1 cellular context compared by ENCODE assay signal in the genomic region with DNA sequence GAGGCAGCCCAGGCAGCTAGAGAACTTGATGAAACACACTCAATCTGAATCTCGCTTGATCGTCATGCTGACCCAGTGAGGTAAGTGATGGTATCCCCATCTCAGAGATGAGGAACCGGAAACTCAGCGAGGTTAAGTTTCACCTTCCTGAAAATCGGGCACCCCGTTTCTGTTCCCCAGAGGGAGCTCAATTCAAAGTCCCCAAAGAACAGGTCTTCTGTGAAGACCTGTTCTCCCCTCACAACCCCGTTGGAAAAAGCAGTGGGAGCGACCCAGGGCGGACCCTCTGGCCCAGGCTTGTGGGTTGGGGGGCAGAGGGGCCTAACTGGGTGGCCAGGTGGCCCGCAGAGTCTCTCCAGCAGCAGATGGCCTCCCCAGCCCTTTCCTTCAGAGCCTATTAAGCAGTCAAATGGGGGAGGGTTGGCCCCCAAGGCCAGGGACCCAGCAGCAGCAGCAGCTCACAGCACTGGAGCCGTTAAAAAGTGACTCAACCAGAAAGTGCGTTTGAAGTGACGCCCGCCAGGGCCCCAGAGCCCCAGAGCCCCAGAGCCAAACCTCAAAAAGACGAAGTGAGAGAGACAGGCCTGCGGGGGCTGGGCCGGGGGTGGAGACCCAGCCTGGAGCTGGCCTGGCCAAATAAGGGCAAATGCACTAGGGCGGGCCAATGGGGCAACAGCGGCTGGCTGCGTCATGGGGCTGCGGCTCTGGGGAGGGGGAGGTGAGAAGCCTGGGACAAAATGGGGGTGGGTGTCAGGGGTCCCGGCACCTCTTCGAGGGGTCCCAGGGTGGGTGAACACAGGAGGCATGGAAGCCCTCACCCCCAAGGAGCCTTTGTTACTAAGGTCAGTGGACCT.
TF ChIP-seq lines count a peak whose summit lies in the region.

No MANE protein-coding gene starts in this region.

TF ChIP-seq in K562, 482 proteins besides CTCF, POLR2A, EP300 and RAD21 (continued from another document and continues in another):
- TF ChIP-seq ILF3 (IDR thresholded peaks at IDR 0.05; ENCODE audit: borderline replicate concordance): no peak
- TF ChIP-seq, protein P1, sequence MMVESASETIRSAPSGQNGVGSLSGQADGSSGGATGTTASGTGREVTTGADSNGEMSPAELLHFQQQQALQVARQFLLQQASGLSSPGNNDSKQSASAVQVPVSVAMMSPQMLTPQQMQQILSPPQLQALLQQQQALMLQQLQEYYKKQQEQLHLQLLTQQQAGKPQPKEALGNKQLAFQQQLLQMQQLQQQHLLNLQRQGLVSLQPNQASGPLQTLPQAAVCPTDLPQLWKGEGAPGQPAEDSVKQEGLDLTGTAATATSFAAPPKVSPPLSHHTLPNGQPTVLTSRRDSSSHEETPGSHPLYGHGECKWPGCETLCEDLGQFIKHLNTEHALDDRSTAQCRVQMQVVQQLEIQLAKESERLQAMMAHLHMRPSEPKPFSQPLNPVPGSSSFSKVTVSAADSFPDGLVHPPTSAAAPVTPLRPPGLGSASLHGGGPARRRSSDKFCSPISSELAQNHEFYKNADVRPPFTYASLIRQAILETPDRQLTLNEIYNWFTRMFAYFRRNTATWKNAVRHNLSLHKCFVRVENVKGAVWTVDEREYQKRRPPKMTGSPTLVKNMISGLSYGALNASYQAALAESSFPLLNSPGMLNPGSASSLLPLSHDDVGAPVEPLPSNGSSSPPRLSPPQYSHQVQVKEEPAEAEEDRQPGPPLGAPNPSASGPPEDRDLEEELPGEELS (CRISPR knock-in tag; IDR thresholded peaks at IDR 0.05; ENCODE audit: borderline replicate concordance): no peak
- TF ChIP-seq NR4A1 (CRISPR knock-in tag; IDR thresholded peaks at IDR 0.05): no peak
- TF ChIP-seq NR4A1 (tag; IDR thresholded peaks at IDR 0.05): no peak
- peak; percentile 50; the same call in 1 of the 2 replicates for TF ChIP-seq MTA3 (IDR thresholded peaks at IDR 0.05; ENCODE audit: borderline replicate concordance)
- TF ChIP-seq, protein P2, sequence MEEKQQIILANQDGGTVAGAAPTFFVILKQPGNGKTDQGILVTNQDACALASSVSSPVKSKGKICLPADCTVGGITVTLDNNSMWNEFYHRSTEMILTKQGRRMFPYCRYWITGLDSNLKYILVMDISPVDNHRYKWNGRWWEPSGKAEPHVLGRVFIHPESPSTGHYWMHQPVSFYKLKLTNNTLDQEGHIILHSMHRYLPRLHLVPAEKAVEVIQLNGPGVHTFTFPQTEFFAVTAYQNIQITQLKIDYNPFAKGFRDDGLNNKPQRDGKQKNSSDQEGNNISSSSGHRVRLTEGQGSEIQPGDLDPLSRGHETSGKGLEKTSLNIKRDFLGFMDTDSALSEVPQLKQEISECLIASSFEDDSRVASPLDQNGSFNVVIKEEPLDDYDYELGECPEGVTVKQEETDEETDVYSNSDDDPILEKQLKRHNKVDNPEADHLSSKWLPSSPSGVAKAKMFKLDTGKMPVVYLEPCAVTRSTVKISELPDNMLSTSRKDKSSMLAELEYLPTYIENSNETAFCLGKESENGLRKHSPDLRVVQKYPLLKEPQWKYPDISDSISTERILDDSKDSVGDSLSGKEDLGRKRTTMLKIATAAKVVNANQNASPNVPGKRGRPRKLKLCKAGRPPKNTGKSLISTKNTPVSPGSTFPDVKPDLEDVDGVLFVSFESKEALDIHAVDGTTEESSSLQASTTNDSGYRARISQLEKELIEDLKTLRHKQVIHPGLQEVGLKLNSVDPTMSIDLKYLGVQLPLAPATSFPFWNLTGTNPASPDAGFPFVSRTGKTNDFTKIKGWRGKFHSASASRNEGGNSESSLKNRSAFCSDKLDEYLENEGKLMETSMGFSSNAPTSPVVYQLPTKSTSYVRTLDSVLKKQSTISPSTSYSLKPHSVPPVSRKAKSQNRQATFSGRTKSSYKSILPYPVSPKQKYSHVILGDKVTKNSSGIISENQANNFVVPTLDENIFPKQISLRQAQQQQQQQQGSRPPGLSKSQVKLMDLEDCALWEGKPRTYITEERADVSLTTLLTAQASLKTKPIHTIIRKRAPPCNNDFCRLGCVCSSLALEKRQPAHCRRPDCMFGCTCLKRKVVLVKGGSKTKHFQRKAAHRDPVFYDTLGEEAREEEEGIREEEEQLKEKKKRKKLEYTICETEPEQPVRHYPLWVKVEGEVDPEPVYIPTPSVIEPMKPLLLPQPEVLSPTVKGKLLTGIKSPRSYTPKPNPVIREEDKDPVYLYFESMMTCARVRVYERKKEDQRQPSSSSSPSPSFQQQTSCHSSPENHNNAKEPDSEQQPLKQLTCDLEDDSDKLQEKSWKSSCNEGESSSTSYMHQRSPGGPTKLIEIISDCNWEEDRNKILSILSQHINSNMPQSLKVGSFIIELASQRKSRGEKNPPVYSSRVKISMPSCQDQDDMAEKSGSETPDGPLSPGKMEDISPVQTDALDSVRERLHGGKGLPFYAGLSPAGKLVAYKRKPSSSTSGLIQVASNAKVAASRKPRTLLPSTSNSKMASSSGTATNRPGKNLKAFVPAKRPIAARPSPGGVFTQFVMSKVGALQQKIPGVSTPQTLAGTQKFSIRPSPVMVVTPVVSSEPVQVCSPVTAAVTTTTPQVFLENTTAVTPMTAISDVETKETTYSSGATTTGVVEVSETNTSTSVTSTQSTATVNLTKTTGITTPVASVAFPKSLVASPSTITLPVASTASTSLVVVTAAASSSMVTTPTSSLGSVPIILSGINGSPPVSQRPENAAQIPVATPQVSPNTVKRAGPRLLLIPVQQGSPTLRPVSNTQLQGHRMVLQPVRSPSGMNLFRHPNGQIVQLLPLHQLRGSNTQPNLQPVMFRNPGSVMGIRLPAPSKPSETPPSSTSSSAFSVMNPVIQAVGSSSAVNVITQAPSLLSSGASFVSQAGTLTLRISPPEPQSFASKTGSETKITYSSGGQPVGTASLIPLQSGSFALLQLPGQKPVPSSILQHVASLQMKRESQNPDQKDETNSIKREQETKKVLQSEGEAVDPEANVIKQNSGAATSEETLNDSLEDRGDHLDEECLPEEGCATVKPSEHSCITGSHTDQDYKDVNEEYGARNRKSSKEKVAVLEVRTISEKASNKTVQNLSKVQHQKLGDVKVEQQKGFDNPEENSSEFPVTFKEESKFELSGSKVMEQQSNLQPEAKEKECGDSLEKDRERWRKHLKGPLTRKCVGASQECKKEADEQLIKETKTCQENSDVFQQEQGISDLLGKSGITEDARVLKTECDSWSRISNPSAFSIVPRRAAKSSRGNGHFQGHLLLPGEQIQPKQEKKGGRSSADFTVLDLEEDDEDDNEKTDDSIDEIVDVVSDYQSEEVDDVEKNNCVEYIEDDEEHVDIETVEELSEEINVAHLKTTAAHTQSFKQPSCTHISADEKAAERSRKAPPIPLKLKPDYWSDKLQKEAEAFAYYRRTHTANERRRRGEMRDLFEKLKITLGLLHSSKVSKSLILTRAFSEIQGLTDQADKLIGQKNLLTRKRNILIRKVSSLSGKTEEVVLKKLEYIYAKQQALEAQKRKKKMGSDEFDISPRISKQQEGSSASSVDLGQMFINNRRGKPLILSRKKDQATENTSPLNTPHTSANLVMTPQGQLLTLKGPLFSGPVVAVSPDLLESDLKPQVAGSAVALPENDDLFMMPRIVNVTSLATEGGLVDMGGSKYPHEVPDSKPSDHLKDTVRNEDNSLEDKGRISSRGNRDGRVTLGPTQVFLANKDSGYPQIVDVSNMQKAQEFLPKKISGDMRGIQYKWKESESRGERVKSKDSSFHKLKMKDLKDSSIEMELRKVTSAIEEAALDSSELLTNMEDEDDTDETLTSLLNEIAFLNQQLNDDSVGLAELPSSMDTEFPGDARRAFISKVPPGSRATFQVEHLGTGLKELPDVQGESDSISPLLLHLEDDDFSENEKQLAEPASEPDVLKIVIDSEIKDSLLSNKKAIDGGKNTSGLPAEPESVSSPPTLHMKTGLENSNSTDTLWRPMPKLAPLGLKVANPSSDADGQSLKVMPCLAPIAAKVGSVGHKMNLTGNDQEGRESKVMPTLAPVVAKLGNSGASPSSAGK (IDR thresholded peaks at IDR 0.05): peak; percentile 51; the same call in 1 of the 2 replicates
- TF ChIP-seq, protein P3, sequence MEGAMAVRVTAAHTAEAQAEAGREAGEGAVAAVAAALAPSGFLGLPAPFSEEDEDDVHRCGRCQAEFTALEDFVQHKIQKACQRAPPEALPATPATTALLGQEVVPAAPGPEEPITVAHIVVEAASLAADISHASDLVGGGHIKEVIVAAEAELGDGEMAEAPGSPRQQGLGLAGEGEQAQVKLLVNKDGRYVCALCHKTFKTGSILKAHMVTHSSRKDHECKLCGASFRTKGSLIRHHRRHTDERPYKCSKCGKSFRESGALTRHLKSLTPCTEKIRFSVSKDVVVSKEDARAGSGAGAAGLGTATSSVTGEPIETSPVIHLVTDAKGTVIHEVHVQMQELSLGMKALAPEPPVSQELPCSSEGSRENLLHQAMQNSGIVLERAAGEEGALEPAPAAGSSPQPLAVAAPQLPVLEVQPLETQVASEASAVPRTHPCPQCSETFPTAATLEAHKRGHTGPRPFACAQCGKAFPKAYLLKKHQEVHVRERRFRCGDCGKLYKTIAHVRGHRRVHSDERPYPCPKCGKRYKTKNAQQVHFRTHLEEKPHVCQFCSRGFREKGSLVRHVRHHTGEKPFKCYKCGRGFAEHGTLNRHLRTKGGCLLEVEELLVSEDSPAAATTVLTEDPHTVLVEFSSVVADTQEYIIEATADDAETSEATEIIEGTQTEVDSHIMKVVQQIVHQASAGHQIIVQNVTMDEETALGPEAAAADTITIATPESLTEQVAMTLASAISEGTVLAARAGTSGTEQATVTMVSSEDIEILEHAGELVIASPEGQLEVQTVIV (CRISPR knock-in tag; IDR thresholded peaks at IDR 0.05; ENCODE audit: borderline replicate concordance): no peak
- TF ChIP-seq POLR3A (IDR thresholded peaks at IDR 0.05; ENCODE audit: borderline replicate concordance, extremely low read depth, insufficient read depth, insufficient read length): no peak
- no peak for TF ChIP-seq ZNF354B (CRISPR knock-in tag; IDR thresholded peaks at IDR 0.05)
- TF ChIP-seq ZFP1 (CRISPR knock-in tag; IDR thresholded peaks at IDR 0.05): no peak
- TF ChIP-seq MCM7 (IDR thresholded peaks at IDR 0.05): no peak
- TF ChIP-seq NFIC (IDR thresholded peaks at IDR 0.05): peak; percentile 23; the same call in 1 of the 2 replicates
- TF ChIP-seq POLR2B (IDR thresholded peaks at IDR 0.05; ENCODE audit: low read depth, partially characterized antibody): peak; percentile 89
- TF ChIP-seq TAL1 (IDR thresholded peaks at IDR 0.05): no peak
- peak; percentile 66 for TF ChIP-seq BRD9 (IDR thresholded peaks at IDR 0.05; ENCODE audit: low read depth, partially characterized antibody)
- TF ChIP-seq STAT5A (IDR thresholded peaks at IDR 0.05; ENCODE audit: borderline replicate concordance, low read length): peak; percentile 21; the same call in 1 of the 2 replicates
- TF ChIP-seq, protein P4, sequence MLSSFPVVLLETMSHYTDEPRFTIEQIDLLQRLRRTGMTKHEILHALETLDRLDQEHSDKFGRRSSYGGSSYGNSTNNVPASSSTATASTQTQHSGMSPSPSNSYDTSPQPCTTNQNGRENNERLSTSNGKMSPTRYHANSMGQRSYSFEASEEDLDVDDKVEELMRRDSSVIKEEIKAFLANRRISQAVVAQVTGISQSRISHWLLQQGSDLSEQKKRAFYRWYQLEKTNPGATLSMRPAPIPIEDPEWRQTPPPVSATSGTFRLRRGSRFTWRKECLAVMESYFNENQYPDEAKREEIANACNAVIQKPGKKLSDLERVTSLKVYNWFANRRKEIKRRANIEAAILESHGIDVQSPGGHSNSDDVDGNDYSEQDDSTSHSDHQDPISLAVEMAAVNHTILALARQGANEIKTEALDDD (IDR thresholded peaks at IDR 0.05): no peak
- no peak for TF ChIP-seq HEY1 (CRISPR knock-in tag; IDR thresholded peaks at IDR 0.05; ENCODE audit: borderline replicate concordance)
- peak in 1 of 2 experiments; percentile 28; a peak in 1 of 4 replicates for TF ChIP-seq FOXK2 (conservative IDR thresholded peaks at IDR 0.05 in 1 of 2, IDR thresholded peaks at IDR 0.05 in 1 of 2; ENCODE audit: low read depth in 2 of 2)
- peak; percentile 99 for TF ChIP-seq RBFOX2 (IDR thresholded peaks at IDR 0.05; ENCODE audit: low read depth, low read length)
- TF ChIP-seq HNRNPL (IDR thresholded peaks at IDR 0.05; ENCODE audit: low read depth, low read length): no peak
- TF ChIP-seq, protein P5, sequence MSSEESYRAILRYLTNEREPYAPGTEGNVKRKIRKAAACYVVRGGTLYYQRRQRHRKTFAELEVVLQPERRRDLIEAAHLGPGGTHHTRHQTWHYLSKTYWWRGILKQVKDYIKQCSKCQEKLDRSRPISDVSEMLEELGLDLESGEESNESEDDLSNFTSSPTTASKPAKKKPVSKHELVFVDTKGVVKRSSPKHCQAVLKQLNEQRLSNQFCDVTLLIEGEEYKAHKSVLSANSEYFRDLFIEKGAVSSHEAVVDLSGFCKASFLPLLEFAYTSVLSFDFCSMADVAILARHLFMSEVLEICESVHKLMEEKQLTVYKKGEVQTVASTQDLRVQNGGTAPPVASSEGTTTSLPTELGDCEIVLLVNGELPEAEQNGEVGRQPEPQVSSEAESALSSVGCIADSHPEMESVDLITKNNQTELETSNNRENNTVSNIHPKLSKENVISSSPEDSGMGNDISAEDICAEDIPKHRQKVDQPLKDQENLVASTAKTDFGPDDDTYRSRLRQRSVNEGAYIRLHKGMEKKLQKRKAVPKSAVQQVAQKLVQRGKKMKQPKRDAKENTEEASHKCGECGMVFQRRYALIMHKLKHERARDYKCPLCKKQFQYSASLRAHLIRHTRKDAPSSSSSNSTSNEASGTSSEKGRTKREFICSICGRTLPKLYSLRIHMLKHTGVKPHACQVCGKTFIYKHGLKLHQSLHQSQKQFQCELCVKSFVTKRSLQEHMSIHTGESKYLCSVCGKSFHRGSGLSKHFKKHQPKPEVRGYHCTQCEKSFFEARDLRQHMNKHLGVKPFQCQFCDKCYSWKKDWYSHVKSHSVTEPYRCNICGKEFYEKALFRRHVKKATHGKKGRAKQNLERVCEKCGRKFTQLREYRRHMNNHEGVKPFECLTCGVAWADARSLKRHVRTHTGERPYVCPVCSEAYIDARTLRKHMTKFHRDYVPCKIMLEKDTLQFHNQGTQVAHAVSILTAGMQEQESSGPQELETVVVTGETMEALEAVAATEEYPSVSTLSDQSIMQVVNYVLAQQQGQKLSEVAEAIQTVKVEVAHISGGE (CRISPR knock-in tag; IDR thresholded peaks at IDR 0.05): peak in 1 of 3 experiments; percentile 81; a peak in 2 of 6 replicates
- TF ChIP-seq DNMT1 (IDR thresholded peaks at IDR 0.05): no peak
- no peak for TF ChIP-seq ZNF717 (CRISPR knock-in tag; IDR thresholded peaks at IDR 0.05)
- no peak; the same call in 1 of the 2 replicates for TF ChIP-seq ZNF444 (CRISPR knock-in tag; IDR thresholded peaks at IDR 0.05)
- TF ChIP-seq FOXJ2 (tag; IDR thresholded peaks at IDR 0.05): 0 out of 2 replicates have a peak, but pooled peaks have one; percentile 37
- TF ChIP-seq EP400 (IDR thresholded peaks at IDR 0.05): peak; percentile 74
- TF ChIP-seq HIVEP1 (CRISPR knock-in tag; IDR thresholded peaks at IDR 0.05): no peak
- no peak for TF ChIP-seq NUFIP1 (IDR thresholded peaks at IDR 0.05; ENCODE audit: partially characterized antibody)
- TF ChIP-seq, protein P6, sequence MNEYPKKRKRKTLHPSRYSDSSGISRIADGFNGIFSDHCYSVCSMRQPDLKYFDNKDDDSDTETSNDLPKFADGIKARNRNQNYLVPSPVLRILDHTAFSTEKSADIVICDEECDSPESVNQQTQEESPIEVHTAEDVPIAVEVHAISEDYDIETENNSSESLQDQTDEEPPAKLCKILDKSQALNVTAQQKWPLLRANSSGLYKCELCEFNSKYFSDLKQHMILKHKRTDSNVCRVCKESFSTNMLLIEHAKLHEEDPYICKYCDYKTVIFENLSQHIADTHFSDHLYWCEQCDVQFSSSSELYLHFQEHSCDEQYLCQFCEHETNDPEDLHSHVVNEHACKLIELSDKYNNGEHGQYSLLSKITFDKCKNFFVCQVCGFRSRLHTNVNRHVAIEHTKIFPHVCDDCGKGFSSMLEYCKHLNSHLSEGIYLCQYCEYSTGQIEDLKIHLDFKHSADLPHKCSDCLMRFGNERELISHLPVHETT (CRISPR knock-in tag; conservative IDR thresholded peaks at IDR 0.05 in 1 of 2, IDR thresholded peaks at IDR 0.05 in 1 of 2): peak in 1 of 2 experiments; percentile 81; a peak in 2 of 4 replicates
